23 cellular contexts compared by ENCODE assay signal in the genomic region with DNA sequence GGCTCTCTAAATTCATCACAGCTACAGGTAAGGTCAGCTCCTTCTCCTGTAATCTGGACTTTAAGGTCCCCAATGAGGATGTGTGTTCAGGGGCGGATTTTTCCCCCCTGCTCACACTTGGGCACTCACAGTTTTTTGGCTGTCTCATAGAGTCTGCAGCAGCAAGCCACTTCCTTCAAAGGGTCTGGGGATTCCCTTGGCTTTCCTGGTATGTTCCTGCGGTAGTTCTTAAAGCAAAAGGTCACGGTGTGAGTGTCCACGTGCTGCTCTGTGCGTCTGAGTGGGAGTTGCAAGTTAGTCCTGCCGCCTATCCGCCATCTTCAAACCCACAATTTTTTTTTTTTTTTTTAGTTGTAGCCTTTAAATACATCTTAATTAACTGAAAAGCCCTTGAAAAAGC. TPM values are rescaled to one million over a fixed set of nuclear protein-coding genes. Genes with fewer than 3 reads are reported as not detected.
DNase-seq lines count a peak whose midpoint lies in the region; ATAC-seq, FAIRE-seq and TF ChIP-seq lines count a peak whose summit lies in the region.
"Had no signal": no experiment of that assay in that cellular context is flagged by ENCODE, and none has a peak within 500 bp of the region (broad histone marks: within the 10 kb centered on the region; RNA-seq: fewer than 3 reads in every experiment).

No MANE protein-coding gene starts in this region.

- peak; percentile 33 for DNase-seq in activated CD4-positive, alpha-beta T cell treated with anti-CD3 and anti-CD28 coated beads, Interleukin-2, amount 10 ng/mL, durations not matched to agents 24 days and 14 days
- DNase-seq in activated CD4-positive, alpha-beta T cell treated with anti-CD3 and anti-CD28 coated beads, Interleukin-2, amount 50 U/mL, for 4 hours: no peak
- DNase-seq in H1 (ENCODE audit: low read depth in 1 of 2, low spot score in 2 of 2) (no peak), progenitor cell of endocrine pancreas (ENCODE audit: low spot score, unreplicated experiment) (no peak), SIG-M5 (lab: John Stamatoyannopoulos, UW) (no peak), cardiac septum (ENCODE audit: low spot score) (no peak)
- DNase-seq in stimulated activated CD4-positive, alpha-beta T cell treated with anti-CD3 and anti-CD28 coated beads, Interleukin-1b, Interleukin-23, amount 100 ng/mL, for 48 hours: no peak
- DNase-seq: H7, KBM-7, MG63, NCI-H1694 treated with DMSO at 0.1 percent for 48 hours, NCI-H2081, NCI-H2227 treated with DMSO at 0.1 percent for 48 hours, NCI-H526 treated with DMSO at 0.1 percent for 48 hours, SHP77 had no signal

- no peak overlapping the region for H2AK5ac ChIP-seq in H1 (ENCODE audit: low read depth, low read length)

- 91% methylated on average over 7 of the region's 7 CpGs; no CpG with 5 or more reads in 1 of the 2 experiments for WGBS in H1 (ENCODE audit: extremely low coverage in 1 of 2, insufficient coverage in 1 of 2, insufficient read length in 1 of 2, insufficient replicate concordance in 2 of 2, low coverage in 1 of 2, low lambda C conversion rate in 2 of 2, missing lambda C conversion rate in 1 of 2), 2 experiments

- no peak overlapping the region for H3K4me2 ChIP-seq in H1 (ENCODE audit: insufficient read depth in 1 of 2, low read depth in 2 of 2, low read length in 2 of 2)

- H4K20me1 ChIP-seq in H1 (replicated peaks in 1 of 2; ENCODE audit: control insufficient read depth in 1 of 2, insufficient read depth in 2 of 2, low read length in 2 of 2): no peaks in the 10 kb centered on the region

- H4K5ac ChIP-seq in H1 (ENCODE audit: insufficient read length, low read depth, low read length): no peak overlapping the region

- no peak overlapping the region for H3K4me3 ChIP-seq in H1 (ENCODE audit: extremely low read depth in 1 of 4, insufficient read depth in 2 of 4, low read depth in 3 of 4, low read length in 4 of 4)
- H3K4me3 ChIP-seq: MG63 had no signal

- peaks cover 0 to 2% (median 0%) of the 10 kb centered on the region in 4 experiments; a peak in 2 of 7 replicates for H3K4me1 ChIP-seq in H1 (replicated peaks in 1 of 4; ENCODE audit: control insufficient read depth in 3 of 4, insufficient read depth in 4 of 4, low read length in 3 of 4)

- H4K91ac ChIP-seq in H1 (replicated peaks; ENCODE audit: insufficient read length, low read length): no peak overlapping the region

- TF ChIP-seq EP300 in H1 (IDR thresholded peaks at IDR 0.05; ENCODE audit: borderline replicate concordance in 1 of 2, low read depth in 2 of 2, low read length in 2 of 2): no peak

- H3K27ac ChIP-seq in H1 (ENCODE audit: low read depth, low read length): no peak overlapping the region
- H3K27ac ChIP-seq: 22Rv1, RWPE1 had no signal

- TF ChIP-seq POLR2A in H1 (IDR thresholded peaks at IDR 0.05; ENCODE audit: control extremely low read depth in 1 of 2, low read depth in 2 of 2, low read length in 2 of 2): no peak

- H3K23ac ChIP-seq in H1 (ENCODE audit: insufficient read length): no peak overlapping the region

- peak; percentile 37 for ATAC-seq in HG03432 (IDR thresholded peaks at IDR 0.05; ENCODE audit: unreplicated experiment)
- ATAC-seq: HepG2, Panc1 had no signal

- H2BK15ac ChIP-seq in H1 (ENCODE audit: low read length): no peak overlapping the region

- no peak overlapping the region for H3K4me3 Mint-ChIP-seq in activated CD4-positive, alpha-beta T cell treated with anti-CD3 and anti-CD28 coated beads, Interleukin-2, amount 10 ng/mL, durations not matched to agents 24 days and 14 days
- H3K4me3 Mint-ChIP-seq in progenitor cell of endocrine pancreas (ENCODE audit: low read depth): no peak overlapping the region
- H3K4me3 Mint-ChIP-seq: B cell had no signal

- no peaks in the 10 kb centered on the region for H3K23me2 ChIP-seq in H1 (ENCODE audit: low read depth, low read length)

- no peak overlapping the region for H3K56ac ChIP-seq in H1 (replicated peaks; ENCODE audit: insufficient read length, low read depth, low read length)

- TF ChIP-seq CTCF in H1 (IDR thresholded peaks at IDR 0.05; ENCODE audit: control extremely low read depth in 1 of 3, insufficient read depth in 1 of 3, low read depth in 1 of 3, low read length in 3 of 3) (no peak), progenitor cell of endocrine pancreas (IDR thresholded peaks at IDR 0.05; ENCODE audit: unreplicated experiment) (no peak)

- CTCF ChIA-PET in H1 (lab: Charles Lee; ENCODE audit: partially characterized antibody): interaction anchor here (0.7 to 4.0 kb wide), 8 partner anchors 12 to 423 kb away, joined by 3 to 29 read pairs (median 3); no protein-coding TSS in a partner anchor

- POLR2A ChIA-PET in H1 (lab: Charles Lee; ENCODE audit: partially characterized antibody): no interaction called here

- H3K4ac ChIP-seq in H1 (replicated peaks; ENCODE audit: insufficient read length, low read depth, low read length): no peak overlapping the region

- no peak overlapping the region for H2BK20ac ChIP-seq in H1 (ENCODE audit: low read length)

- H3K27me3 Mint-ChIP-seq in activated CD4-positive, alpha-beta T cell treated with anti-CD3 and anti-CD28 coated beads, Interleukin-2, amount 10 ng/mL, durations not matched to agents 24 days and 14 days: peaks cover 47% of the 10 kb centered on the region
- no peaks in the 10 kb centered on the region for H3K27me3 Mint-ChIP-seq in progenitor cell of endocrine pancreas

- intact Hi-C loops in activated CD4-positive, alpha-beta T cell treated with anti-CD3 and anti-CD28 coated beads, Interleukin-2, amount 10 ng/mL, durations not matched to agents 24 days and 14 days (cut with micrococcal nuclease): no loop called here
- intact Hi-C loops in cardiac septum (cut with DNase I): no loop called here

- H3K18ac ChIP-seq in H1 (ENCODE audit: extremely low read depth, low read length): no peak overlapping the region

- no peak for FAIRE-seq in H1 (lab: Jason Lieb, UNC)
- FAIRE-seq: D721Med, GM19239, HepG2 had no signal

- H3K4me1 Mint-ChIP-seq in activated CD4-positive, alpha-beta T cell treated with anti-CD3 and anti-CD28 coated beads, Interleukin-2, amount 10 ng/mL, durations not matched to agents 24 days and 14 days: peaks cover 8% of the 10 kb centered on the region
- H3K4me1 Mint-ChIP-seq in progenitor cell of endocrine pancreas (ENCODE audit: low read depth): no peaks in the 10 kb centered on the region
- H3K4me1 Mint-ChIP-seq: B cell had no signal

- H3K36me3 ChIP-seq in H1 (ENCODE audit: control insufficient read depth in 2 of 4, insufficient read depth in 4 of 4, low read length in 3 of 4): no peaks in the 10 kb centered on the region
- H3K36me3 ChIP-seq: MG63 had no signal

- no peak overlapping the region for H2BK12ac ChIP-seq in H1 (ENCODE audit: low read depth, low read length)

- no peak overlapping the region for H3K27ac Mint-ChIP-seq in activated CD4-positive, alpha-beta T cell treated with anti-CD3 and anti-CD28 coated beads, Interleukin-2, amount 10 ng/mL, durations not matched to agents 24 days and 14 days
- H3K27ac Mint-ChIP-seq in progenitor cell of endocrine pancreas: peak overlapping the region; percentile 68
- H3K27ac Mint-ChIP-seq: B cell had no signal

- no peak overlapping the region for H3K9ac ChIP-seq in H1 (replicated peaks in 1 of 4; ENCODE audit: extremely low read depth in 1 of 4, low read depth in 3 of 4, low read length in 3 of 4)

- peak overlapping the region; percentile 24 for H2AFZ ChIP-seq in H1 (ENCODE audit: low read length)

- H3K9me3 Mint-ChIP-seq in activated CD4-positive, alpha-beta T cell treated with anti-CD3 and anti-CD28 coated beads, Interleukin-2, amount 10 ng/mL, durations not matched to agents 24 days and 14 days: no peaks in the 10 kb centered on the region
- peaks cover 13% of the 10 kb centered on the region for H3K9me3 Mint-ChIP-seq in progenitor cell of endocrine pancreas (ENCODE audit: low read depth)

- H3K27me3 ChIP-seq in H1 (replicated peaks in 1 of 4; ENCODE audit: control insufficient read depth in 3 of 4, extremely low read depth in 1 of 4, insufficient read depth in 3 of 4, low read length in 3 of 4): no peaks in the 10 kb centered on the region
- H3K27me3 ChIP-seq: MG63 had no signal

- no peaks in the 10 kb centered on the region for H3K79me2 ChIP-seq in H1 (ENCODE audit: control insufficient read depth in 1 of 2, insufficient read depth in 2 of 2, low read length in 2 of 2)

- TF ChIP-seq RAD21 in H1 (IDR thresholded peaks at IDR 0.05 in 1 of 2, conservative IDR thresholded peaks at IDR 0.05 in 1 of 2; ENCODE audit: low read depth in 2 of 2, low read length in 2 of 2): no peak

- H2BK120ac ChIP-seq in H1 (replicated peaks; ENCODE audit: low read depth, low read length): no peak overlapping the region

- H3K14ac ChIP-seq in H1 (ENCODE audit: insufficient read length): no peak overlapping the region

- no peaks in the 10 kb centered on the region for H3K36me3 Mint-ChIP-seq in activated CD4-positive, alpha-beta T cell treated with anti-CD3 and anti-CD28 coated beads, Interleukin-2, amount 10 ng/mL, durations not matched to agents 24 days and 14 days (ENCODE audit: low read depth)
- H3K36me3 Mint-ChIP-seq in progenitor cell of endocrine pancreas (ENCODE audit: insufficient read depth): no peaks in the 10 kb centered on the region

- H2BK5ac ChIP-seq in H1 (ENCODE audit: low read depth, low read length): no peak overlapping the region

- no peaks in the 10 kb centered on the region for H3K9me3 ChIP-seq in H1 (ENCODE audit: insufficient read depth in 2 of 2, low read depth in 1 of 2, low read length in 1 of 2)
- H3K9me3 ChIP-seq: MG63 had no signal

- no peaks in the 10 kb centered on the region for H3K79me1 ChIP-seq in H1 (ENCODE audit: low read depth, low read length)

- H4K8ac ChIP-seq in H1 (ENCODE audit: extremely low read depth, insufficient read depth, low read length): no peak overlapping the region

TF ChIP-seq in H1, 55 proteins besides CTCF, POLR2A, EP300 and RAD21 (continues in another document):
- TF ChIP-seq POU5F1 (IDR thresholded peaks at IDR 0.05; ENCODE audit: low read depth, low read length): no peak
- no peak for TF ChIP-seq POLR2AphosphoS5 (IDR thresholded peaks at IDR 0.05; ENCODE audit: low read depth, low read length)
- no peak for TF ChIP-seq CBX8 (IDR thresholded peaks at IDR 0.05; ENCODE audit: borderline replicate concordance, low read depth, low read length)
- TF ChIP-seq KDM4A (IDR thresholded peaks at IDR 0.05; ENCODE audit: low read depth, low read length, severe bottlenecking): no peak

RNA-seq across cellular contexts. Expression of a gene that starts 15.4 kb away (rescaled TPM):
- total RNA-seq in activated CD4-positive, alpha-beta T cell treated with anti-CD3 and anti-CD28 coated beads, Interleukin-2, amount 10 ng/mL, durations not matched to agents 24 days and 14 days: 0.98 and 1.3 TPM in 2 replicates
- 2.0 and 2.8 TPM in 2 replicates for total RNA-seq in H1 (2021; fragmentation: NEBNext Ultra II Directional; extraction: Animal tissue kit (Norgen Biotek cat#: 25700))
- polyA plus RNA-seq in H1 (2011; rRNA removed): 1.7 and 2.2 TPM in 2 replicates
- polyA plus RNA-seq in H1 (2011; cell fraction: cytosol; rRNA removed): 3.3 TPM
- polyA plus RNA-seq in H1 (2011; cell fraction: nucleus; rRNA removed): 2.9 TPM
- polyA plus RNA-seq in H1 (2012, experiment 1 of 2): 1.5 to 2.5 TPM (median 2.0 TPM) in 4 replicates
- polyA plus RNA-seq in H1 (2012, experiment 2 of 2): 1.4 TPM
- polyA plus RNA-seq in H1 (2013, experiment 1 of 2): 3.2 TPM
- polyA plus RNA-seq in H1 (2013, experiment 2 of 2): 2.6 TPM
- 3.7 and 5.3 TPM in 2 replicates for polyA minus RNA-seq in H1 (2011; rRNA and poly(A)+ RNA removed)
- polyA minus RNA-seq in H1 (2011; cell fraction: cytosol; rRNA and poly(A)+ RNA removed): 3.7 TPM
- 15.8 TPM for polyA minus RNA-seq in H1 (2011; cell fraction: nucleus; rRNA and poly(A)+ RNA removed)
- 8.0 and 10.4 TPM in 2 replicates for total RNA-seq in progenitor cell of endocrine pancreas
- 0.08 TPM for total RNA-seq in cardiac septum
- total RNA-seq: HepG2 had no signal
- polyA plus RNA-seq: HepG2 had no signal
